Comparison of ENCODE assay signal across 16 cellular contexts in genomic region chr22:46373166-46373565, GRCh38. TPM values are rescaled to one million over a fixed set of nuclear protein-coding genes. Genes with fewer than 3 reads are reported as not detected.
A peak's percentile ranks its signal among the peaks of the same experiment; 100 is the strongest.
DNase-seq lines count a peak whose midpoint lies in the region; ATAC-seq, FAIRE-seq and TF ChIP-seq lines count a peak whose summit lies in the region.
"Had no signal": no experiment of that assay in that cellular context is flagged by ENCODE, and none has a peak within 500 bp of the region (broad histone marks: within the 10 kb centered on the region; RNA-seq: fewer than 3 reads in every experiment).

No MANE protein-coding gene starts in this region.

- no peaks in the 10 kb centered on the region for H3K27me3 ChIP-seq in CD8-positive, alpha-beta memory T cell (ENCODE audit: insufficient read depth, low read length, poor library complexity, severe bottlenecking)

- H3K27ac Mint-ChIP-seq in CD8-positive, alpha-beta memory T cell: peak overlapping the region; percentile 23 to 90 (median 62)
- H3K27ac Mint-ChIP-seq in natural killer cell treated with Interleukin-12 subunit alpha and Interleukin-12 subunit beta and Interleukin-15 and Interleukin-18, amount 100 ng/mL, for 72 hours: peak overlapping the region in 1 of 2 donors; percentile 63
- H3K27ac Mint-ChIP-seq: dendritic cell treated with granulocyte-macrophage colony-stimulating factor and Interleukin-4, amounts not matched to agents 40 ng/mL and 50 ng/mL, for 4 days; T-helper 1 cell treated with Interleukin-12 subunit alpha and Interleukin-12 subunit beta and Interleukin-4 antibody, amounts not matched to agents 30 μg/mL and 1 μg/mL, for 36 hours had no signal

- no peak overlapping the region for H3K27ac ChIP-seq in CD8-positive, alpha-beta memory T cell (ENCODE audit: low read depth, low read length)

- FAIRE-seq in GM12891 (lab: Jason Lieb, UNC): peak; percentile 9

- peaks cover 46% of the 10 kb centered on the region for H3K4me1 ChIP-seq in CD8-positive, alpha-beta memory T cell (ENCODE audit: insufficient read depth, low read length)

- H3K9me3 Mint-ChIP-seq in CD8-positive, alpha-beta memory T cell: peaks cover 5 to 21% (median 16%) of the 10 kb centered on the region in 5 donors
- peaks cover 4% of the 10 kb centered on the region for H3K9me3 Mint-ChIP-seq in natural killer cell treated with Interleukin-12 subunit alpha and Interleukin-12 subunit beta and Interleukin-15 and Interleukin-18, amount 100 ng/mL, for 72 hours

- peak; percentile 49 to 50 for ATAC-seq in natural killer cell treated with Interleukin-12 subunit alpha and Interleukin-12 subunit beta and Interleukin-15 and Interleukin-18, amount 100 ng/mL, for 72 hours
- ATAC-seq in HG02973 (IDR thresholded peaks at IDR 0.05; ENCODE audit: unreplicated experiment): no peak
- ATAC-seq: esophagus mucosa, Right ventricle myocardium inferior, sciatic nerve had no signal

- no peaks in the 10 kb centered on the region for H3K36me3 ChIP-seq in CD8-positive, alpha-beta memory T cell (ENCODE audit: insufficient read depth, low read length)

- H3K9me3 ChIP-seq in CD8-positive, alpha-beta memory T cell (ENCODE audit: low read length): no peaks in the 10 kb centered on the region

- peaks cover 0 to 7% of the 10 kb centered on the region in 2 donors for H3K27me3 Mint-ChIP-seq in CD8-positive, alpha-beta memory T cell
- peaks cover 0 to 7% of the 10 kb centered on the region in 2 donors for H3K27me3 Mint-ChIP-seq in natural killer cell treated with Interleukin-12 subunit alpha and Interleukin-12 subunit beta and Interleukin-15 and Interleukin-18, amount 100 ng/mL, for 72 hours

- H3K4me3 Mint-ChIP-seq in CD8-positive, alpha-beta memory T cell: peak overlapping the region in 6 of 7 donors; percentile 52 to 87 (median 62)
- H3K4me3 Mint-ChIP-seq in natural killer cell treated with Interleukin-12 subunit alpha and Interleukin-12 subunit beta and Interleukin-15 and Interleukin-18, amount 100 ng/mL, for 72 hours: peak overlapping the region; percentile 38
- H3K4me3 Mint-ChIP-seq: dendritic cell treated with granulocyte-macrophage colony-stimulating factor and Interleukin-4, amounts not matched to agents 40 ng/mL and 50 ng/mL, for 4 days; T-helper 1 cell treated with Interleukin-12 subunit alpha and Interleukin-12 subunit beta and Interleukin-4 antibody, amounts not matched to agents 30 μg/mL and 1 μg/mL, for 36 hours had no signal

- H3K4me3 ChIP-seq in CD8-positive, alpha-beta memory T cell (ENCODE audit: low read length): no peak overlapping the region
- H3K4me3 ChIP-seq: lung had no signal

- TF ChIP-seq POLR2A in GM12891 (IDR thresholded peaks at IDR 0.05; ENCODE audit: low read depth, low read length): no peak

- peaks cover 48 to 56% (median 49%) of the 10 kb centered on the region in 3 donors for H3K4me1 Mint-ChIP-seq in CD8-positive, alpha-beta memory T cell
- H3K4me1 Mint-ChIP-seq in natural killer cell treated with Interleukin-12 subunit alpha and Interleukin-12 subunit beta and Interleukin-15 and Interleukin-18, amount 100 ng/mL, for 72 hours (ENCODE audit: low read depth in 2 of 2): peaks cover 44 to 68% of the 10 kb centered on the region in 2 donors

- CTCF ChIA-PET in CD8-positive, alpha-beta memory T cell (lab: Charles Lee): interaction anchor here (0.7 kb wide), 2 partner anchors 184 to 814 kb away, joined by 3 to 4 read pairs; no protein-coding TSS in a partner anchor

- DNase-seq in CD8-positive, alpha-beta memory T cell: peak in 2 of 5 donors; percentile 29 to 46
- no peak for DNase-seq in GM12891 (ENCODE audit: insufficient read length, low spot score)
- peak; percentile 36 for DNase-seq in activated gamma-delta T cell treated with Interleukin-2 at 50 U/mL for 16 hours
- no peak for DNase-seq in natural killer cell treated with Interleukin-12 subunit alpha and Interleukin-12 subunit beta and Interleukin-15 and Interleukin-18, amount 100 ng/mL, for 72 hours (ENCODE audit: low spot score)
- no peak for DNase-seq in activated T-cell treated with anti-CD3 and anti-CD28 coated beads, Interleukin-2, amount 50 U/mL, for 48 hours
- DNase-seq in NK-92 (lab: John Stamatoyannopoulos, UW; ENCODE audit: unreplicated experiment): no peak
- no peak for DNase-seq in LoVo (ENCODE audit: low spot score)
- DNase-seq: IMR-90, NCI-H2107 had no signal

- peaks cover 0 to 4% (median 0%) of the 10 kb centered on the region in 3 donors for H3K36me3 Mint-ChIP-seq in CD8-positive, alpha-beta memory T cell
- H3K36me3 Mint-ChIP-seq in natural killer cell treated with Interleukin-12 subunit alpha and Interleukin-12 subunit beta and Interleukin-15 and Interleukin-18, amount 100 ng/mL, for 72 hours: peaks cover 11% of the 10 kb centered on the region

- POLR2A ChIA-PET in CD8-positive, alpha-beta memory T cell (lab: Charles Lee): no interaction called here

TF ChIP-seq in GM12891, 5 proteins besides CTCF, POLR2A, EP300 and RAD21:
- TF ChIP-seq SPI1 (IDR thresholded peaks at IDR 0.05; ENCODE audit: low read depth, low read length) (no peak), POLR2AphosphoS5 (IDR thresholded peaks at IDR 0.05; ENCODE audit: low read depth, low read length) (no peak), TAF1 (IDR thresholded peaks at IDR 0.05; ENCODE audit: low read depth, low read length) (no peak), POU2F2 (IDR thresholded peaks at IDR 0.05; ENCODE audit: low read depth, low read length) (no peak), PAX5 (IDR thresholded peaks at IDR 0.05; ENCODE audit: insufficient read depth, low read length, severe bottlenecking) (no peak)

RNA-seq across cellular contexts. Expression of gene TRMU, which starts 37.7 kb away (rescaled TPM):
- total RNA-seq in CD8-positive, alpha-beta memory T cell: 10 to 100 TPM; 68.9 to 69.5 TPM
- polyA plus RNA-seq in CD8-positive, alpha-beta memory T cell: 13.3 TPM
- polyA plus RNA-seq in GM12891 (2012; ENCODE audit: low read depth, missing spikeins): 27.3 TPM
- 100 to 1,000 TPM in 1 of 2 donors, 10 to 100 TPM in 1; 72.7 to 135 TPM for total RNA-seq in natural killer cell treated with Interleukin-12 subunit alpha and Interleukin-12 subunit beta and Interleukin-15 and Interleukin-18, amount 100 ng/mL, for 72 hours
